ENCODE assay signal across 22 cellular contexts in genomic region chr2:44866131-44866530, GRCh38.
A peak's percentile ranks its signal among the peaks of the same experiment; 100 is the strongest.
DNase-seq lines count a peak whose midpoint lies in the region; ATAC-seq, FAIRE-seq and TF ChIP-seq lines count a peak whose summit lies in the region.
"Had no signal": no experiment of that assay in that cellular context is flagged by ENCODE, and none has a peak within 500 bp of the region (broad histone marks: within the 10 kb centered on the region; RNA-seq: fewer than 3 reads in every experiment).

No MANE protein-coding gene starts in this region.

- H3K27me3 ChIP-seq in HepG2 (ENCODE audit: control insufficient read depth in 1 of 2, insufficient read depth in 2 of 2, low read length in 2 of 2): peaks cover 2 to 21% of the 10 kb centered on the region in 2 experiments; a peak in 3 of 5 replicates
- no peaks in the 10 kb centered on the region for H3K27me3 ChIP-seq in right lobe of liver
- H3K27me3 ChIP-seq in esophagus muscularis mucosa: no peaks in the 10 kb centered on the region
- H3K27me3 ChIP-seq: BLaER1 had no signal

- no peak overlapping the region for H3K9ac ChIP-seq in HepG2 (ENCODE audit: insufficient read depth, low read depth, low read length)
- H3K9ac ChIP-seq: BLaER1 had no signal

- no peak overlapping the region for H3K4me2 ChIP-seq in HepG2 (ENCODE audit: low read depth, low read length)
- H3K4me2 ChIP-seq: A549, BLaER1, GM23338 had no signal

- H3K79me2 ChIP-seq in HepG2 (ENCODE audit: insufficient read depth, low read length): no peaks in the 10 kb centered on the region

- no peak for TF ChIP-seq RAD21 in HepG2 (CRISPR knock-in tag; IDR thresholded peaks at IDR 0.05)

- FAIRE-seq in HepG2 (lab: Jason Lieb, UNC): no peak
- FAIRE-seq: A549, GM12878 had no signal

- H3K9me3 ChIP-seq in HepG2 (ENCODE audit: low read length) (no peaks in the 10 kb centered on the region), right lobe of liver (no peaks in the 10 kb centered on the region), esophagus muscularis mucosa (no peaks in the 10 kb centered on the region)
- H3K9me3 ChIP-seq: A549, BLaER1, Caco-2 had no signal

- H3K36me3 ChIP-seq in HepG2 (replicated peaks in 1 of 2; ENCODE audit: control insufficient read depth in 1 of 2, insufficient read depth in 2 of 2, low read length in 2 of 2) (no peaks in the 10 kb centered on the region), right lobe of liver (no peaks in the 10 kb centered on the region), esophagus muscularis mucosa (no peaks in the 10 kb centered on the region)
- H3K36me3 ChIP-seq: BLaER1 had no signal

- TF ChIP-seq CTCF in HepG2 (CRISPR knock-in tag; IDR thresholded peaks at IDR 0.05) (no peak), right lobe of liver (IDR thresholded peaks at IDR 0.05) (no peak), NB4 (IDR thresholded peaks at IDR 0.05; ENCODE audit: low read depth, low read length) (no peak), esophagus muscularis mucosa (IDR thresholded peaks at IDR 0.05) (no peak)

- ATAC-seq in HepG2 (no peak), right lobe of liver (no peak), HG03025 (IDR thresholded peaks at IDR 0.05; ENCODE audit: low FRiP score, unreplicated experiment) (no peak)
- ATAC-seq: A549; CD8-positive, alpha-beta T cell; GM12878; GM23338; HCT116 had no signal

- no peaks in the 10 kb centered on the region for H4K20me1 ChIP-seq in HepG2 (ENCODE audit: insufficient read depth, low read length)
- H4K20me1 ChIP-seq: BLaER1 had no signal

- no TSS peak for BruUV-seq in HepG2 (replicated peaks; lab: Mats Ljungman, UMichigan)

- intact Hi-C loops in HepG2 (cut with micrococcal nuclease; ENCODE audit: unreplicated experiment): no loop called here
- intact Hi-C loops in right lobe of liver (cut with DNase I): no loop called here
- intact Hi-C loops in esophagus muscularis mucosa (cut with DNase I): no loop called here

- WGBS in HepG2 (ENCODE audit: low lambda C conversion rate): 3% methylated on average over 1 of the region's 1 CpG
- WGBS in right lobe of liver (ENCODE audit: insufficient coverage, low coverage, low lambda C conversion rate, missing lambda C conversion rate): 67% methylated on average over 1 of the region's 1 CpG
- 45% methylated on average over 1 of the region's 1 CpG for WGBS in esophagus muscularis mucosa

- H3K27ac ChIP-seq in HepG2 (ENCODE audit: extremely low read length, insufficient read depth, low read length) (no peak overlapping the region), right lobe of liver (no peak overlapping the region), esophagus muscularis mucosa (replicated peaks in 1 of 4) (no peak overlapping the region)
- H3K27ac ChIP-seq: A549, BLaER1, C4-2B had no signal

- H3K4me1 ChIP-seq in HepG2 (ENCODE audit: insufficient read depth, low read length) (no peaks in the 10 kb centered on the region), right lobe of liver (no peaks in the 10 kb centered on the region), esophagus muscularis mucosa (no peaks in the 10 kb centered on the region)
- H3K4me1 ChIP-seq: A549, Caco-2 had no signal

- CTCF ChIA-PET in HepG2 (lab: Yijun Ruan, JAX; ENCODE audit: low intra/inter-chr PET ratio, low total read pairs): no interaction called here

- no peak overlapping the region for H3K4me3 ChIP-seq in HepG2 (replicated peaks in 1 of 3; ENCODE audit: insufficient read depth in 1 of 3, low read depth in 2 of 3, low read length in 3 of 3)
- H3K4me3 ChIP-seq in right lobe of liver: no peak overlapping the region
- H3K4me3 ChIP-seq in NB4 (ENCODE audit: low read depth, low read length): no peak overlapping the region
- no peak overlapping the region for H3K4me3 ChIP-seq in esophagus muscularis mucosa
- H3K4me3 ChIP-seq: A549, BLaER1, GM12878, GM23338 had no signal

- in situ Hi-C loops in HepG2 (cut with HindIII; ENCODE audit: extremely low pct_ligation_motif_present, low pct_unique_long_range_greater_than_20kb) (no loop called here), ACHN (cut with HindIII; ENCODE audit: low pct_ligation_motif_present, low pct_unique_long_range_greater_than_20kb, low sequenced_read_pairs) (no loop called here)

- POLR2A ChIA-PET in HepG2 (lab: Yijun Ruan, JAX): no interaction called here

- no peak for TF ChIP-seq EP300 in HepG2 (IDR thresholded peaks at IDR 0.05; ENCODE audit: low read depth in 2 of 2, low read length in 2 of 2)
- no peak for TF ChIP-seq EP300 in HepG2 (CRISPR knock-in tag; IDR thresholded peaks at IDR 0.05; ENCODE audit: borderline replicate concordance)
- TF ChIP-seq EP300 in esophagus muscularis mucosa (IDR thresholded peaks at IDR 0.05): no peak

- TF ChIP-seq POLR2A in HepG2 (IDR thresholded peaks at IDR 0.05; ENCODE audit: insufficient read depth in 1 of 2, low read depth in 2 of 2, low read length in 2 of 2): no peak
- no peak for TF ChIP-seq POLR2A in right lobe of liver (IDR thresholded peaks at IDR 0.05)
- TF ChIP-seq POLR2A in NB4 (IDR thresholded peaks at IDR 0.05; ENCODE audit: extremely low read depth, insufficient read length): no peak
- TF ChIP-seq POLR2A in esophagus muscularis mucosa (IDR thresholded peaks at IDR 0.05; ENCODE audit: low read depth): no peak

- H2AFZ ChIP-seq in HepG2 (ENCODE audit: low read length): no peak overlapping the region
- H2AFZ ChIP-seq: GM23338 had no signal

- no peak for DNase-seq in HepG2 (ENCODE audit: low spot score)
- DNase-seq in right lobe of liver: no peak
- DNase-seq in NB4 (ENCODE audit: low read depth): peak; percentile 18
- peak; percentile 14 for DNase-seq in esophagus muscularis mucosa (ENCODE audit: extremely low spot score)
- no peak for DNase-seq in NCI-H69 (lab: John Stamatoyannopoulos, UW)
- no peak for DNase-seq in ACHN
- DNase-seq: 8988T; Caco-2; CD4-positive, CD25-positive, alpha-beta regulatory T cell; CD8-positive, alpha-beta T cell; DMS 273 treated with DMSO at 0.1 percent for 48 hours; DMS79; EL; GDM1; H9 had no signal

TF ChIP-seq in HepG2, 621 proteins besides CTCF, POLR2A, EP300 and RAD21:
- TF ChIP-seq CHD4 (IDR thresholded peaks at IDR 0.05; ENCODE audit: borderline replicate concordance, low read length) (no peak), NFE2L1 (CRISPR knock-in tag; IDR thresholded peaks at IDR 0.05; ENCODE audit: borderline replicate concordance) (no peak), GTF3A (CRISPR knock-in tag; conservative IDR thresholded peaks at IDR 0.05) (no peak), CEBPB (IDR thresholded peaks at IDR 0.05; ENCODE audit: borderline replicate concordance, low read depth, low read length) (peak; percentile 46; the same call in 1 of the 2 replicates)

Comparison
In these comparisons a context has a peak if more than half of its experiments do, and no peak if none do; other contexts are left out.
1. DNase-seq: peak in NB4 (single experiment) and esophagus muscularis mucosa (single experiment); none in HepG2 (single experiment), right lobe of liver (0 of 3), NCI-H69 (single experiment) and ACHN (single experiment).